1 cellular context compared by ENCODE assay signal in genomic region chr19:47310819-47311218, GRCh38.
TF ChIP-seq lines count a peak whose summit lies in the region.

No MANE protein-coding gene starts in this region.

TF ChIP-seq in K562, 482 proteins besides CTCF, POLR2A, EP300 and RAD21:
- peak; percentile 86 for TF ChIP-seq CEBPG (CRISPR knock-in tag; IDR thresholded peaks at IDR 0.05)
- peak; percentile 86 to 94 for TF ChIP-seq CEBPG (tag; conservative IDR thresholded peaks at IDR 0.05 in 1 of 2, IDR thresholded peaks at IDR 0.05 in 1 of 2)
- TF ChIP-seq ZNF57 (CRISPR knock-in tag; IDR thresholded peaks at IDR 0.05): no peak
- no peak for TF ChIP-seq BRD9 (IDR thresholded peaks at IDR 0.05; ENCODE audit: low read depth, partially characterized antibody)
- TF ChIP-seq SPI1 (IDR thresholded peaks at IDR 0.05; ENCODE audit: borderline replicate concordance, low read depth, low read length): peak; percentile 21; the same call in 1 of the 2 replicates
- peak; percentile 90 for TF ChIP-seq NFIC (IDR thresholded peaks at IDR 0.05)
- no peak for TF ChIP-seq ZNF644 (tag; IDR thresholded peaks at IDR 0.05; ENCODE audit: low read depth)
- 0 out of 4 replicates have a peak, but pooled peaks of 1 of the 2 experiments have one; percentile 33 for TF ChIP-seq RCOR1 (IDR thresholded peaks at IDR 0.05; ENCODE audit: borderline replicate concordance in 1 of 2, low read depth in 2 of 2, low read length in 2 of 2)
- peak; percentile 63 for TF ChIP-seq CEBPB (tag; IDR thresholded peaks at IDR 0.05)
- TF ChIP-seq CTBP1 (IDR thresholded peaks at IDR 0.05; ENCODE audit: borderline replicate concordance): peak; percentile 75
- TF ChIP-seq TEAD4 (IDR thresholded peaks at IDR 0.05; ENCODE audit: low read length): 0 out of 2 replicates have a peak, but pooled peaks have one; percentile 9
- no peak for TF ChIP-seq TEAD4 (CRISPR knock-in tag; IDR thresholded peaks at IDR 0.05; ENCODE audit: borderline replicate concordance)
- TF ChIP-seq BRD4 (IDR thresholded peaks at IDR 0.05): no peak
